9 cellular contexts compared by ENCODE assay signal in genomic region chr1:60281360-60281932, GRCh38.
DNase-seq lines count a peak whose midpoint lies in the region; ATAC-seq and TF ChIP-seq lines count a peak whose summit lies in the region.
"Had no signal": no experiment of that assay in that cellular context is flagged by ENCODE, and none has a peak within 500 bp of the region (broad histone marks: within the 10 kb centered on the region; RNA-seq: fewer than 3 reads in every experiment).

No MANE protein-coding gene starts in this region.

- H3K4me3 Mint-ChIP-seq in activated CD8-positive, alpha-beta T cell treated with anti-CD3 and anti-CD28 coated beads, Interleukin-2, amount 10 ng/mL, durations not matched to agents 7 days and 5 days: no peak overlapping the region
- H3K4me3 Mint-ChIP-seq: stimulated activated naive CD8-positive, alpha-beta T cell treated with anti-CD3 and anti-CD28 coated beads, Interleukin-15, Interleukin-2, amounts not matched to agents 100 ng/mL and 50 ng/mL, for 24 hours had no signal

- peak overlapping the region; percentile 70 for H3K27ac ChIP-seq in cardiac muscle cell

- no peaks in the 10 kb centered on the region for H3K36me3 Mint-ChIP-seq in activated CD8-positive, alpha-beta T cell treated with anti-CD3 and anti-CD28 coated beads, Interleukin-2, amount 10 ng/mL, durations not matched to agents 7 days and 5 days (ENCODE audit: low read depth)

- H3K9me3 ChIP-seq in cardiac muscle cell (ENCODE audit: low read depth): no peaks in the 10 kb centered on the region

- H3K27me3 Mint-ChIP-seq in activated CD8-positive, alpha-beta T cell treated with anti-CD3 and anti-CD28 coated beads, Interleukin-2, amount 10 ng/mL, durations not matched to agents 7 days and 5 days (ENCODE audit: low read depth): no peaks in the 10 kb centered on the region

- peaks cover 14% of the 10 kb centered on the region for H3K4me1 Mint-ChIP-seq in activated CD8-positive, alpha-beta T cell treated with anti-CD3 and anti-CD28 coated beads, Interleukin-2, amount 10 ng/mL, durations not matched to agents 7 days and 5 days (ENCODE audit: low read depth)

- CTCF ChIA-PET in activated CD8-positive, alpha-beta T cell treated with anti-CD3 and anti-CD28 coated beads, Interleukin-2, amount 10 ng/mL, durations not matched to agents 7 days and 5 days (lab: Charles Lee): interaction anchor here (0.9 to 1.7 kb wide), 7 partner anchors 9 to 761 kb away, joined by 3 to 5 read pairs (median 3); no protein-coding TSS in a partner anchor

- peak; percentile 97 for ATAC-seq in HG03342 (IDR thresholded peaks at IDR 0.05; ENCODE audit: unreplicated experiment)
- ATAC-seq in activated CD8-positive, alpha-beta T cell treated with anti-CD3 and anti-CD28 coated beads, Interleukin-2, amount 10 ng/mL, durations not matched to agents 7 days and 5 days: peak; percentile 68
- ATAC-seq in GM21367 (IDR thresholded peaks at IDR 0.05; ENCODE audit: unreplicated experiment): no peak

- TF ChIP-seq CTCF in cardiac muscle cell (IDR thresholded peaks at IDR 0.05; ENCODE audit: low read depth, low read length): peak; percentile 99

- no peaks in the 10 kb centered on the region for H3K27me3 ChIP-seq in cardiac muscle cell

- H3K4me3 ChIP-seq in cardiac muscle cell: no peak overlapping the region

- H3K27ac Mint-ChIP-seq in activated CD8-positive, alpha-beta T cell treated with anti-CD3 and anti-CD28 coated beads, Interleukin-2, amount 10 ng/mL, durations not matched to agents 7 days and 5 days: no peak overlapping the region
- H3K27ac Mint-ChIP-seq: stimulated activated naive CD8-positive, alpha-beta T cell treated with anti-CD3 and anti-CD28 coated beads, Interleukin-15, Interleukin-2, amounts not matched to agents 100 ng/mL and 50 ng/mL, for 24 hours had no signal

- no peaks in the 10 kb centered on the region for H3K9me3 Mint-ChIP-seq in activated CD8-positive, alpha-beta T cell treated with anti-CD3 and anti-CD28 coated beads, Interleukin-2, amount 10 ng/mL, durations not matched to agents 7 days and 5 days (ENCODE audit: insufficient read depth)
- H3K9me3 Mint-ChIP-seq: stimulated activated naive CD8-positive, alpha-beta T cell treated with anti-CD3 and anti-CD28 coated beads, Interleukin-15, Interleukin-2, amounts not matched to agents 100 ng/mL and 50 ng/mL, for 24 hours had no signal

- POLR2A ChIA-PET in activated CD8-positive, alpha-beta T cell treated with anti-CD3 and anti-CD28 coated beads, Interleukin-2, amount 10 ng/mL, durations not matched to agents 7 days and 5 days (lab: Charles Lee): no interaction called here

- H3K4me1 ChIP-seq in cardiac muscle cell (ENCODE audit: low read depth): peaks cover 16% of the 10 kb centered on the region

- no peaks in the 10 kb centered on the region for H3K36me3 ChIP-seq in cardiac muscle cell

- peak; percentile 93 for DNase-seq in DMS 273 (lab: John Stamatoyannopoulos, UW; ENCODE audit: unreplicated experiment)
- DNase-seq in GM19240 (ENCODE audit: insufficient read length, low spot score): peak; percentile 23
- peak; percentile 9 for DNase-seq in NCI-H2227 treated with DMSO at 0.1 percent for 48 hours (lab: John Stamatoyannopoulos, UW)
- peak; percentile 40 for DNase-seq in activated CD8-positive, alpha-beta T cell treated with anti-CD3 and anti-CD28 coated beads, Interleukin-2, amount 10 ng/mL, durations not matched to agents 7 days and 5 days
- DNase-seq in cardiac muscle cell (ENCODE audit: low read depth in 1 of 2, low spot score in 1 of 2): peak; percentile 81 to 88
- DNase-seq in pulmonary artery endothelial cell (ENCODE audit: low read depth, low spot score): peak; percentile 67

Comparison
In these comparisons a context has a peak if more than half of its experiments do, and no peak if none do; other contexts are left out.
1. DNase-seq: peak in every context shown above with its lines; median percentile 93 in DMS 273; 84 in cardiac muscle cell; 67 in pulmonary artery endothelial cell; 40 in activated CD8-positive, alpha-beta T cell treated with anti-CD3 and anti-CD28 coated beads, Interleukin-2, amount 10 ng/mL, durations not matched to agents 7 days and 5 days; 23 in GM19240; 9 in NCI-H2227 treated with DMSO at 0.1 percent for 48 hours.